Comparison of ENCODE assay signal across 1 cellular context in genomic region chr11:11028017-11028692, GRCh38.
TF ChIP-seq lines count a peak whose summit lies in the region.

No MANE protein-coding gene starts in this region.

TF ChIP-seq in K562, 482 proteins besides CTCF, POLR2A, EP300 and RAD21 (continued from another document):
- TF ChIP-seq GMEB1 (CRISPR knock-in tag; IDR thresholded peaks at IDR 0.05) (no peak), POLR3A (IDR thresholded peaks at IDR 0.05; ENCODE audit: borderline replicate concordance, extremely low read depth, insufficient read depth, insufficient read length) (no peak), JUND (IDR thresholded peaks at IDR 0.05; ENCODE audit: borderline replicate concordance, low read depth, low read length) (0 out of 2 replicates have a peak, but pooled peaks have one; percentile 5), JUND (tag; IDR thresholded peaks at IDR 0.05; ENCODE audit: borderline replicate concordance, low read depth, low read length) (no peak), CHD2 (IDR thresholded peaks at IDR 0.05; ENCODE audit: low read depth, low read length) (no peak), ZNF165 (CRISPR knock-in tag; IDR thresholded peaks at IDR 0.05; ENCODE audit: borderline replicate concordance) (no peak), ARNT (IDR thresholded peaks at IDR 0.05) (no peak), HDAC8 (tag; IDR thresholded peaks at IDR 0.05) (no peak), USF1 (CRISPR knock-in tag; IDR thresholded peaks at IDR 0.05) (no peak), CBX3 (IDR thresholded peaks at IDR 0.05; ENCODE audit: borderline replicate concordance in 1 of 2, low read length in 2 of 2) (no peak), MEF2A (IDR thresholded peaks at IDR 0.05; ENCODE audit: control insufficient read depth, low read depth, low read length) (no peak), DACH1 (IDR thresholded peaks at IDR 0.05; ENCODE audit: partially characterized antibody) (no peak), SMC3 (conservative IDR thresholded peaks at IDR 0.05; ENCODE audit: insufficient read depth, low read depth, low read length) (peak; percentile 81), ZNF431 (CRISPR knock-in tag; IDR thresholded peaks at IDR 0.05) (no peak), MEIS2 (IDR thresholded peaks at IDR 0.05; ENCODE audit: partially characterized antibody) (peak; percentile 73), ZNF217 (CRISPR knock-in tag; IDR thresholded peaks at IDR 0.05) (no peak), PKNOX1 (IDR thresholded peaks at IDR 0.05) (peak; percentile 69), XRCC5 (IDR thresholded peaks at IDR 0.05; ENCODE audit: low read depth, low read length) (0 out of 2 replicates have a peak, but pooled peaks have one; percentile 25)
TF ChIP-seq in K562: peak in this region for 8.
